ENCODE assay signal across 1 cellular context in the genomic region with DNA sequence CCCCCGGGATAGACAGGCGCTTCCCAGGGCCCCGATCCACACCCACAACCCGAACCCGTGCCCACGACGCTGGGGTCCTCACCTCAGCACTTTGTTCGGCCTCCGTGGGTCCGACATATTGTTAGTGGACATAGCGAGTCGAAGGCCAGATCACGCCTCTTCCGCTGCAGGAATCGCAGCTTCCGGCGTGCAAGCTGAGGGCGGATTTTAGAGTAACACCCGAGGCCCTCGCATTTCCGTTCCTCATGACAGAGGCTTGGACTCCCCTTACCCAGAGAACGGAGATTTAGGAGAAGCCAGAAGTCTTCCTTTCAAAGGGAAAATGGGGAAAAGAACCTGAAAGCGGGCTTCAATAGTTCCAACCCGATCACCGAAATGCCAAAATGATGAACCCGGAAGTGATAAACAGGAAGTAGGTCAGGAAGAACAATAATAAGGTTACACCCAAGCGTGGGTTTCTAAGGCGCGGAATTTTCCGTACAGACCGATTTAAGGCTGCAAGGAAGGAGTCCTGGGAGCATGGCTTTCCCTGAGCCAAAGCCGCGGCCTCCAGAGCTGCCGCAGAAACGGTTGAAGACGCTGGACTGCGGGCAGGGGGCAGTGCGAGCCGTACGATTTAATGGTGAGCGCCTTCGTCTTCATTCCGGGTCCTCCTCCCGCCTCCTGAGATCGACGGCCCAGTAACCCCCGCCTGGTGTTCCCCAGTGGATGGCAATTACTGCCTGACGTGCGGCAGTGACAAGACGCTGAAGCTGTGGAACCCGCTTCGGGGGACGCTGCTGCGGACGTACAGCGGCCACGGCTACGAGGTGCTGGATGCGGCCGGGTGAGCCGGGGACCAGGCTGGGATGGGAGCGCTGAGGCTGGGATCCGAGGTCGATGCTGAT.
A peak's percentile ranks its signal among the peaks of the same experiment; 100 is the strongest.
TF ChIP-seq lines count a peak whose summit lies in the region.

No MANE protein-coding gene starts in this region.

TF ChIP-seq in GM12878, 131 proteins besides CTCF, POLR2A, EP300 and RAD21 (continued from another document and continues in another):
- peak; percentile 14; the same call in 1 of the 2 replicates for TF ChIP-seq ZBTB33 (IDR thresholded peaks at IDR 0.05)
- TF ChIP-seq, protein P1, sequence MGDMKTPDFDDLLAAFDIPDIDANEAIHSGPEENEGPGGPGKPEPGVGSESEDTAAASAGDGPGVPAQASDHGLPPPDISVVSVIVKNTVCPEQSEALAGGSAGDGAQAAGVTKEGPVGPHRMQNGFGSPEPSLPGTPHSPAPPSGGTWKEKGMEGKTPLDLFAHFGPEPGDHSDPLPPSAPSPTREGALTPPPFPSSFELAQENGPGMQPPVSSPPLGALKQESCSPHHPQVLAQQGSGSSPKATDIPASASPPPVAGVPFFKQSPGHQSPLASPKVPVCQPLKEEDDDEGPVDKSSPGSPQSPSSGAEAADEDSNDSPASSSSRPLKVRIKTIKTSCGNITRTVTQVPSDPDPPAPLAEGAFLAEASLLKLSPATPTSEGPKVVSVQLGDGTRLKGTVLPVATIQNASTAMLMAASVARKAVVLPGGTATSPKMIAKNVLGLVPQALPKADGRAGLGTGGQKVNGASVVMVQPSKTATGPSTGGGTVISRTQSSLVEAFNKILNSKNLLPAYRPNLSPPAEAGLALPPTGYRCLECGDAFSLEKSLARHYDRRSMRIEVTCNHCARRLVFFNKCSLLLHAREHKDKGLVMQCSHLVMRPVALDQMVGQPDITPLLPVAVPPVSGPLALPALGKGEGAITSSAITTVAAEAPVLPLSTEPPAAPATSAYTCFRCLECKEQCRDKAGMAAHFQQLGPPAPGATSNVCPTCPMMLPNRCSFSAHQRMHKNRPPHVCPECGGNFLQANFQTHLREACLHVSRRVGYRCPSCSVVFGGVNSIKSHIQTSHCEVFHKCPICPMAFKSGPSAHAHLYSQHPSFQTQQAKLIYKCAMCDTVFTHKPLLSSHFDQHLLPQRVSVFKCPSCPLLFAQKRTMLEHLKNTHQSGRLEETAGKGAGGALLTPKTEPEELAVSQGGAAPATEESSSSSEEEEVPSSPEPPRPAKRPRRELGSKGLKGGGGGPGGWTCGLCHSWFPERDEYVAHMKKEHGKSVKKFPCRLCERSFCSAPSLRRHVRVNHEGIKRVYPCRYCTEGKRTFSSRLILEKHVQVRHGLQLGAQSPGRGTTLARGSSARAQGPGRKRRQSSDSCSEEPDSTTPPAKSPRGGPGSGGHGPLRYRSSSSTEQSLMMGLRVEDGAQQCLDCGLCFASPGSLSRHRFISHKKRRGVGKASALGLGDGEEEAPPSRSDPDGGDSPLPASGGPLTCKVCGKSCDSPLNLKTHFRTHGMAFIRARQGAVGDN (IDR thresholded peaks at IDR 0.05): peak; percentile 50; the same call in 1 of the 2 replicates
- no peak for TF ChIP-seq CUX1 (IDR thresholded peaks at IDR 0.05; ENCODE audit: insufficient replicate concordance, low read depth, low read length)
- TF ChIP-seq TBL1XR1 (IDR thresholded peaks at IDR 0.05; ENCODE audit: low read depth, low read length): no peak
- TF ChIP-seq MYC (IDR thresholded peaks at IDR 0.05; ENCODE audit: insufficient read depth, insufficient read length, insufficient replicate concordance, low read length, severe bottlenecking): no peak
- TF ChIP-seq RUNX3 (IDR thresholded peaks at IDR 0.05; ENCODE audit: low read length): peak; percentile 64
- no peak for TF ChIP-seq EED (IDR thresholded peaks at IDR 0.05; ENCODE audit: low read depth)
- TF ChIP-seq STAT1 (conservative IDR thresholded peaks at IDR 0.05): peak; percentile 96
- peak; percentile 95 for TF ChIP-seq ZNF207 (IDR thresholded peaks at IDR 0.05; ENCODE audit: borderline replicate concordance)
- peak; percentile 97 for TF ChIP-seq NR2C1 (IDR thresholded peaks at IDR 0.05)
- no peak for TF ChIP-seq ATF3 (IDR thresholded peaks at IDR 0.05; ENCODE audit: borderline replicate concordance, extremely low read depth, low read depth, low read length)
- TF ChIP-seq IKZF2 (IDR thresholded peaks at IDR 0.05): peak; percentile 21 to 55; a peak in 1 of 4 replicates
- no peak for TF ChIP-seq HDGF (IDR thresholded peaks at IDR 0.05)
- TF ChIP-seq, protein P2, sequence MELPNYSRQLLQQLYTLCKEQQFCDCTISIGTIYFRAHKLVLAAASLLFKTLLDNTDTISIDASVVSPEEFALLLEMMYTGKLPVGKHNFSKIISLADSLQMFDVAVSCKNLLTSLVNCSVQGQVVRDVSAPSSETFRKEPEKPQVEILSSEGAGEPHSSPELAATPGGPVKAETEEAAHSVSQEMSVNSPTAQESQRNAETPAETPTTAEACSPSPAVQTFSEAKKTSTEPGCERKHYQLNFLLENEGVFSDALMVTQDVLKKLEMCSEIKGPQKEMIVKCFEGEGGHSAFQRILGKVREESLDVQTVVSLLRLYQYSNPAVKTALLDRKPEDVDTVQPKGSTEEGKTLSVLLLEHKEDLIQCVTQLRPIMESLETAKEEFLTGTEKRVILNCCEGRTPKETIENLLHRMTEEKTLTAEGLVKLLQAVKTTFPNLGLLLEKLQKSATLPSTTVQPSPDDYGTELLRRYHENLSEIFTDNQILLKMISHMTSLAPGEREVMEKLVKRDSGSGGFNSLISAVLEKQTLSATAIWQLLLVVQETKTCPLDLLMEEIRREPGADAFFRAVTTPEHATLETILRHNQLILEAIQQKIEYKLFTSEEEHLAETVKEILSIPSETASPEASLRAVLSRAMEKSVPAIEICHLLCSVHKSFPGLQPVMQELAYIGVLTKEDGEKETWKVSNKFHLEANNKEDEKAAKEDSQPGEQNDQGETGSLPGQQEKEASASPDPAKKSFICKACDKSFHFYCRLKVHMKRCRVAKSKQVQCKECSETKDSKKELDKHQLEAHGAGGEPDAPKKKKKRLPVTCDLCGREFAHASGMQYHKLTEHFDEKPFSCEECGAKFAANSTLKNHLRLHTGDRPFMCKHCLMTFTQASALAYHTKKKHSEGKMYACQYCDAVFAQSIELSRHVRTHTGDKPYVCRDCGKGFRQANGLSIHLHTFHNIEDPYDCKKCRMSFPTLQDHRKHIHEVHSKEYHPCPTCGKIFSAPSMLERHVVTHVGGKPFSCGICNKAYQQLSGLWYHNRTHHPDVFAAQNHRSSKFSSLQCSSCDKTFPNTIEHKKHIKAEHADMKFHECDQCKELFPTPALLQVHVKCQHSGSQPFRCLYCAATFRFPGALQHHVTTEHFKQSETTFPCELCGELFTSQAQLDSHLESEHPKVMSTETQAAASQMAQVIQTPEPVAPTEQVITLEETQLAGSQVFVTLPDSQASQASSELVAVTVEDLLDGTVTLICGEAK (IDR thresholded peaks at IDR 0.05; ENCODE audit: borderline replicate concordance): peak; percentile 100
- TF ChIP-seq EGR1 (IDR thresholded peaks at IDR 0.05; ENCODE audit: borderline replicate concordance in 1 of 2, low read depth in 2 of 2, low read length in 2 of 2): peak in 1 of 2 experiments; percentile 16; a peak in 1 of 3 replicates
- TF ChIP-seq SKIL (IDR thresholded peaks at IDR 0.05; ENCODE audit: low read depth, poor library complexity, severe bottlenecking): peak; percentile 92
- peak; percentile 68; the same call in 1 of the 2 replicates for TF ChIP-seq NFIC (IDR thresholded peaks at IDR 0.05; ENCODE audit: low read depth, low read length)
- peak; percentile 67 for TF ChIP-seq LARP7 (IDR thresholded peaks at IDR 0.05)
- TF ChIP-seq GABPA (IDR thresholded peaks at IDR 0.05; ENCODE audit: low read depth): peak; percentile 100
- TF ChIP-seq, protein P3, sequence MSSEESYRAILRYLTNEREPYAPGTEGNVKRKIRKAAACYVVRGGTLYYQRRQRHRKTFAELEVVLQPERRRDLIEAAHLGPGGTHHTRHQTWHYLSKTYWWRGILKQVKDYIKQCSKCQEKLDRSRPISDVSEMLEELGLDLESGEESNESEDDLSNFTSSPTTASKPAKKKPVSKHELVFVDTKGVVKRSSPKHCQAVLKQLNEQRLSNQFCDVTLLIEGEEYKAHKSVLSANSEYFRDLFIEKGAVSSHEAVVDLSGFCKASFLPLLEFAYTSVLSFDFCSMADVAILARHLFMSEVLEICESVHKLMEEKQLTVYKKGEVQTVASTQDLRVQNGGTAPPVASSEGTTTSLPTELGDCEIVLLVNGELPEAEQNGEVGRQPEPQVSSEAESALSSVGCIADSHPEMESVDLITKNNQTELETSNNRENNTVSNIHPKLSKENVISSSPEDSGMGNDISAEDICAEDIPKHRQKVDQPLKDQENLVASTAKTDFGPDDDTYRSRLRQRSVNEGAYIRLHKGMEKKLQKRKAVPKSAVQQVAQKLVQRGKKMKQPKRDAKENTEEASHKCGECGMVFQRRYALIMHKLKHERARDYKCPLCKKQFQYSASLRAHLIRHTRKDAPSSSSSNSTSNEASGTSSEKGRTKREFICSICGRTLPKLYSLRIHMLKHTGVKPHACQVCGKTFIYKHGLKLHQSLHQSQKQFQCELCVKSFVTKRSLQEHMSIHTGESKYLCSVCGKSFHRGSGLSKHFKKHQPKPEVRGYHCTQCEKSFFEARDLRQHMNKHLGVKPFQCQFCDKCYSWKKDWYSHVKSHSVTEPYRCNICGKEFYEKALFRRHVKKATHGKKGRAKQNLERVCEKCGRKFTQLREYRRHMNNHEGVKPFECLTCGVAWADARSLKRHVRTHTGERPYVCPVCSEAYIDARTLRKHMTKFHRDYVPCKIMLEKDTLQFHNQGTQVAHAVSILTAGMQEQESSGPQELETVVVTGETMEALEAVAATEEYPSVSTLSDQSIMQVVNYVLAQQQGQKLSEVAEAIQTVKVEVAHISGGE (CRISPR knock-in tag; IDR thresholded peaks at IDR 0.05): peak; percentile 93
- TF ChIP-seq RELA (IDR thresholded peaks at IDR 0.05; ENCODE audit: borderline replicate concordance, partially characterized antibody): peak; percentile 53
- no peak for TF ChIP-seq CHD1 (IDR thresholded peaks at IDR 0.05; ENCODE audit: low read depth, low read length)
